ENCODE assay signal across 39 cellular contexts in the genomic region with DNA sequence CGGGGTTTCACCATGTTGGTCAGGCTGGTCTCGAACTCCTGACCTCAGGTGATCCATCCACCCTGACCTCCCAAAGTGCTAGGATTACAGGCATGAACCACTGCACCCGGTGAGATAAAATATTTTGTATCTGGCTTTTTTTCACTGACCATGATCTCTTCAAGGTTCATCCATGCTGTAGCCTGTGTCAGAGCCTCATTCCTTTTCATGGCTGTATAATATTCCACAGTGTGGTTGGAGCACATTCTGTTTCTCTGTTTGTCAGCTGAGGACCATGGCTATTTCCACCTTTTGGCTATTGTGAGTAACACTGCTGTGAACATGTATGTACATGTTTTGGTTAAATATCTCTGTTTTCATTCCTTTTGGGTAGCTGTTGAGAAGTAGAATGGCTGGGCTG.
"Had no signal": no experiment of that assay in that cellular context is flagged by ENCODE, and none has a peak within 500 bp of the region (broad histone marks: within the 10 kb centered on the region; RNA-seq: fewer than 3 reads in every experiment).

No MANE protein-coding gene starts in this region.

- H3K9me3 Mint-ChIP-seq: activated naive CD4-positive, alpha-beta T cell treated with anti-CD3 and anti-CD28 coated beads, Interleukin-2, amount 50 U/mL, for 24 hours; central memory CD8-positive, alpha-beta T cell had no signal

- H3K4me3 ChIP-seq: adrenal gland, ascending aorta, body of pancreas, breast epithelium, cardiac muscle cell had no signal

- H3K27me3 ChIP-seq: adrenal gland, ascending aorta, body of pancreas, brain microvascular endothelial cell, cardiac muscle cell had no signal

- FAIRE-seq: astrocyte, bronchial epithelial cell had no signal

- H3K27ac ChIP-seq: adrenal gland, ascending aorta, body of pancreas, brain microvascular endothelial cell, breast epithelium, cardiac muscle cell had no signal

- H3K27me3 Mint-ChIP-seq: activated naive CD4-positive, alpha-beta T cell treated with anti-CD3 and anti-CD28 coated beads, Interleukin-2, amount 10 ng/mL, durations not matched to agents 7 days and 5 days; activated T-helper 17 cell treated with anti-CD3 and anti-CD28 coated beads, Interleukin-2, amount 50 U/mL, for 72 hours; central memory CD8-positive, alpha-beta T cell had no signal

- H3K27ac Mint-ChIP-seq: activated naive CD4-positive, alpha-beta T cell treated with anti-CD3 and anti-CD28 coated beads for 36 hours; activated naive CD4-positive, alpha-beta T cell treated with anti-CD3 and anti-CD28 coated beads, Interleukin-2, amount 10 ng/mL, durations not matched to agents 7 days and 5 days; activated naive CD4-positive, alpha-beta T cell treated with anti-CD3 and anti-CD28 coated beads, Interleukin-2, amount 50 U/mL, for 24 hours; activated naive CD4-positive, alpha-beta T cell treated with anti-CD3 and anti-CD28 coated beads, Interleukin-2, amount 50 U/mL, for 72 hours; activated naive CD8-positive, alpha-beta T cell; activated naive CD8-positive, alpha-beta T cell treated with anti-CD3 and anti-CD28 coated beads for 36 hours; activated naive CD8-positive, alpha-beta T cell treated with anti-CD3 and anti-CD28 coated beads, Interleukin-2, amount 10 ng/mL, durations not matched to agents 7 days and 5 days; activated naive CD8-positive, alpha-beta T cell treated with anti-CD3 and anti-CD28 coated beads, Interleukin-2, amount 50 U/mL, for 24 hours; activated T-cell treated with anti-CD3 and anti-CD28 coated beads, Interleukin-2, amount 50 U/mL, for 24 hours; activated T-cell treated with anti-CD3 and anti-CD28 coated beads, Interleukin-2, amount 50 U/mL, for 72 hours; activated T-helper 1 cell treated with anti-CD3 and anti-CD28 coated beads, Interleukin-12 subunit alpha, Interleukin-12 subunit beta, Interleukin-2, Interleukin-4 antibody, amounts not matched to agents 30 ng/mL and 10 ng/mL and 1 ng/mL, durations not matched to agents 14 hours and 24 hours and 36 hours; activated T-helper 17 cell treated with anti-CD3 and anti-CD28 coated beads, Interleukin-2, amount 50 U/mL, for 72 hours; activated T-helper 2 cell treated with anti-CD3 and anti-CD28 coated beads, Interferon-gamma antibody, Interleukin-2, Interleukin-4, amounts not matched to agents 10 μg/mL and 5 μg/mL and 100 μg/mL, durations not matched to agents 14 hours and 24 hours and 36 hours; brain had no signal

- H3K36me3 ChIP-seq: adrenal gland, ascending aorta, brain microvascular endothelial cell, breast epithelium, cardiac muscle cell had no signal

- H3K4me3 Mint-ChIP-seq: activated naive CD4-positive, alpha-beta T cell treated with anti-CD3 and anti-CD28 coated beads for 36 hours; activated naive CD4-positive, alpha-beta T cell treated with anti-CD3 and anti-CD28 coated beads, Interleukin-2, amount 10 ng/mL, durations not matched to agents 7 days and 5 days; activated naive CD4-positive, alpha-beta T cell treated with anti-CD3 and anti-CD28 coated beads, Interleukin-2, amount 50 U/mL, for 24 hours; activated naive CD8-positive, alpha-beta T cell; activated naive CD8-positive, alpha-beta T cell treated with anti-CD3 and anti-CD28 coated beads for 36 hours; activated naive CD8-positive, alpha-beta T cell treated with anti-CD3 and anti-CD28 coated beads, Interleukin-2, amount 10 ng/mL, durations not matched to agents 7 days and 5 days; activated naive CD8-positive, alpha-beta T cell treated with anti-CD3 and anti-CD28 coated beads, Interleukin-2, amount 50 U/mL, for 24 hours; activated T-cell treated with anti-CD3 and anti-CD28 coated beads, Interleukin-2, amount 50 U/mL, for 24 hours; activated T-cell treated with anti-CD3 and anti-CD28 coated beads, Interleukin-2, amount 50 U/mL, for 4 hours; activated T-cell treated with anti-CD3 and anti-CD28 coated beads, Interleukin-2, amount 50 U/mL, for 72 hours; activated T-helper 1 cell treated with anti-CD3 and anti-CD28 coated beads, Interleukin-12 subunit alpha, Interleukin-12 subunit beta, Interleukin-2, Interleukin-4 antibody, amounts not matched to agents 30 ng/mL and 10 ng/mL and 1 ng/mL, durations not matched to agents 14 hours and 24 hours and 36 hours; activated T-helper 17 cell treated with anti-CD3 and anti-CD28 coated beads, Interleukin-2, amount 50 U/mL, for 72 hours; brain; central memory CD8-positive, alpha-beta T cell had no signal

- H3K9me3 ChIP-seq: adrenal gland, ascending aorta, body of pancreas had no signal

- ATAC-seq: activated naive CD4-positive, alpha-beta T cell treated with anti-CD3 and anti-CD28 coated beads, Interleukin-2, amount 50 U/mL, for 72 hours; activated naive CD8-positive, alpha-beta T cell treated with anti-CD3 and anti-CD28 coated beads, Interleukin-2, amount 50 U/mL, for 24 hours; activated T-cell treated with anti-CD3 and anti-CD28 coated beads, Interleukin-2, amount 50 U/mL, for 4 hours; activated T-cell treated with anti-CD3 and anti-CD28 coated beads, Interleukin-2, amount 50 U/mL, for 72 hours; activated T-helper 17 cell treated with anti-CD3 and anti-CD28 coated beads, Interleukin-2, amount 50 U/mL, for 72 hours; body of pancreas had no signal

- H3K4me1 ChIP-seq: adrenal gland, ascending aorta, body of pancreas, breast epithelium had no signal

- DNase-seq: activated effector memory CD4-positive, alpha-beta T cell treated with Interleukin-2 at 50 U/mL for 16 hours; activated gamma-delta T cell; activated gamma-delta T cell treated with Interleukin-2 at 50 U/mL for 16 hours; activated naive CD4-positive, alpha-beta T cell; activated naive CD4-positive, alpha-beta T cell treated with anti-CD3 and anti-CD28 coated beads for 36 hours; activated naive CD4-positive, alpha-beta T cell treated with anti-CD3 and anti-CD28 coated beads, Interleukin-2, amount 10 ng/mL, durations not matched to agents 7 days and 5 days; activated naive CD4-positive, alpha-beta T cell treated with anti-CD3 and anti-CD28 coated beads, Interleukin-2, amount 50 U/mL, for 16 hours; activated naive CD4-positive, alpha-beta T cell treated with Interleukin-2 at 50 U/mL for 16 hours; activated naive CD8-positive, alpha-beta T cell treated with anti-CD3 and anti-CD28 coated beads for 36 hours; activated naive CD8-positive, alpha-beta T cell treated with anti-CD3 and anti-CD28 coated beads, Interleukin-2, amount 10 ng/mL, durations not matched to agents 7 days and 5 days; activated naive CD8-positive, alpha-beta T cell treated with anti-CD3 and anti-CD28 coated beads, Interleukin-2, amount 50 U/mL, for 24 hours; activated T-cell treated with anti-CD3 and anti-CD28 coated beads, Interleukin-2, amount 50 U/mL, for 1 hour; activated T-cell treated with anti-CD3 and anti-CD28 coated beads, Interleukin-2, amount 50 U/mL, for 24 hours; activated T-cell treated with anti-CD3 and anti-CD28 coated beads, Interleukin-2, amount 50 U/mL, for 4 hours; activated T-cell treated with anti-CD3 and anti-CD28 coated beads, Interleukin-2, amount 50 U/mL, for 48 hours; activated T-cell treated with anti-CD3 and anti-CD28 coated beads, Interleukin-2, amount 50 U/mL, for 72 hours; adrenal gland; amniotic stem cell; amygdala; anterior cingulate cortex; aorta; body of pancreas; brain microvascular endothelial cell; caudate nucleus; central memory CD4-positive, alpha-beta T cell; cerebellar nuclear complex had no signal

- H3K36me3 Mint-ChIP-seq: activated naive CD4-positive, alpha-beta T cell treated with anti-CD3 and anti-CD28 coated beads, Interleukin-2, amount 10 ng/mL, durations not matched to agents 7 days and 5 days; activated naive CD4-positive, alpha-beta T cell treated with anti-CD3 and anti-CD28 coated beads, Interleukin-2, amount 50 U/mL, for 24 hours; activated naive CD8-positive, alpha-beta T cell; activated naive CD8-positive, alpha-beta T cell treated with anti-CD3 and anti-CD28 coated beads for 36 hours; activated naive CD8-positive, alpha-beta T cell treated with anti-CD3 and anti-CD28 coated beads, Interleukin-2, amount 10 ng/mL, durations not matched to agents 7 days and 5 days; brain had no signal

- H3K4me1 Mint-ChIP-seq: activated naive CD4-positive, alpha-beta T cell treated with anti-CD3 and anti-CD28 coated beads, Interleukin-2, amount 10 ng/mL, durations not matched to agents 7 days and 5 days; activated naive CD4-positive, alpha-beta T cell treated with anti-CD3 and anti-CD28 coated beads, Interleukin-2, amount 50 U/mL, for 24 hours; activated naive CD8-positive, alpha-beta T cell treated with anti-CD3 and anti-CD28 coated beads for 36 hours; activated naive CD8-positive, alpha-beta T cell treated with anti-CD3 and anti-CD28 coated beads, Interleukin-2, amount 10 ng/mL, durations not matched to agents 7 days and 5 days; activated naive CD8-positive, alpha-beta T cell treated with anti-CD3 and anti-CD28 coated beads, Interleukin-2, amount 50 U/mL, for 24 hours; activated T-helper 17 cell treated with anti-CD3 and anti-CD28 coated beads, Interleukin-2, amount 50 U/mL, for 72 hours; central memory CD8-positive, alpha-beta T cell had no signal
